In genomic region chr7:44477063-44477830, GRCh38 we compare ENCODE assay signal across 8 cellular contexts. TPM values are rescaled to one million over a fixed set of nuclear protein-coding genes. Genes with fewer than 3 reads are reported as not detected.
DNase-seq lines count a peak whose midpoint lies in the region; ATAC-seq and TF ChIP-seq lines count a peak whose summit lies in the region.

No MANE protein-coding gene starts in this region.

- WGBS in adrenal gland, 4 donors: 23 to 39% (median 28%) methylated on average over 6 of the region's 6 CpGs

- H3K4me1 Mint-ChIP-seq in T-cell: peaks cover 43 to 64% (median 60%) of the 10 kb centered on the region in 3 donors

- no peak overlapping the region for H3K4me3 Mint-ChIP-seq in T-cell

- no peak for TF ChIP-seq POLR2A in adrenal gland (IDR thresholded peaks at IDR 0.05)

- H3K4me1 ChIP-seq in adrenal gland (replicated peaks in 1 of 2): peaks cover 4 to 19% of the 10 kb centered on the region in 2 donors

- H3K9me3 ChIP-seq in adrenal gland (replicated peaks in 1 of 3): no peaks in the 10 kb centered on the region

- H3K4me3 ChIP-seq in adrenal gland: no peak overlapping the region

- peaks cover 59% of the 10 kb centered on the region for H3K36me3 Mint-ChIP-seq in T-cell

- H3K9me3 Mint-ChIP-seq in T-cell: peaks cover 0 to 1% (median under 1%) of the 10 kb centered on the region in 3 donors

- no peaks in the 10 kb centered on the region for H3K27me3 Mint-ChIP-seq in T-cell

- CTCF ChIA-PET in T-cell (lab: Charles Lee): interaction anchor here (0.7 kb wide), 2 partner anchors 17 to 47 kb away, joined by 3 to 4 read pairs; no protein-coding TSS in a partner anchor

- peak; percentile 91 for DNase-seq in ELR (ENCODE audit: low read depth)
- DNase-seq in H4 (ENCODE audit: low spot score): peak; percentile 95
- peak; percentile 89 for DNase-seq in MV-4-11 (lab: John Stamatoyannopoulos, UW)
- peak; percentile 16 to 70 (median 48) for DNase-seq in T-cell
- DNase-seq in adrenal gland: peak; percentile 50 to 87 (median 72)
- DNase-seq in left cardiac atrium: peak; percentile 63
- DNase-seq in renal cortical epithelial cell (ENCODE audit: low read depth): peak; percentile 77
- DNase-seq in mesenteric fat pad (ENCODE audit: low spot score): no peak

- POLR2A ChIA-PET in T-cell (lab: Charles Lee): no interaction called here

- H3K27me3 ChIP-seq in adrenal gland: no peaks in the 10 kb centered on the region

- intact Hi-C loops in adrenal gland (cut with DNase I): loop anchor here in 1 of 2 donors (5.0 to 10.0 kb wide), 2 partner anchors 88 to 235 kb away; no protein-coding TSS in a partner anchor
- intact Hi-C loops in left cardiac atrium (cut with DNase I): loop anchor here (5.0 kb wide), 1 partner anchor 235 kb away; no protein-coding TSS in a partner anchor

- peaks cover 0 to 56% of the 10 kb centered on the region in 2 donors for H3K36me3 ChIP-seq in adrenal gland (replicated peaks in 1 of 2)

- H3K27ac ChIP-seq in adrenal gland: peak overlapping the region in 1 of 5 donors; percentile 2

- peak; percentile 83 to 98 (median 94) for TF ChIP-seq CTCF in adrenal gland (IDR thresholded peaks at IDR 0.05)

- peak overlapping the region in 1 of 2 donors; percentile 44 for H3K27ac Mint-ChIP-seq in T-cell

- ATAC-seq in T-cell (replicated peaks in 1 of 4) (peak; percentile 82 to 92 (median 90)), left cardiac atrium (peak; percentile 89 to 90)

RNA-seq across cellular contexts. Expression of gene NUDCD3, which starts 13.2 kb away (rescaled TPM):
- 81.1 and 99.4 TPM in 2 replicates for total RNA-seq in H4 (2014; rRNA removed; shearing (Covaris generic))
- total RNA-seq in T-cell (100 to 1,000 TPM in 1 of 5 donors, 10 to 100 TPM in 4; 87.9 to 106 (median 95.9) TPM), adrenal gland (100 to 1,000 TPM in 3 of 8 donors, 10 to 100 TPM in 5; 33.1 to 136 (median 72.8) TPM), left cardiac atrium (100 to 1,000 TPM in 1 of 2 donors, 10 to 100 TPM in 1; 83.7 to 104 TPM), renal cortical epithelial cell (62.2 and 133 TPM in 2 replicates), mesenteric fat pad (68.9 TPM)
- 10 to 100 TPM; 30.5 to 85.7 (median 37.0) TPM for polyA plus RNA-seq in adrenal gland
